8 cellular contexts compared by ENCODE assay signal in genomic region chr10:89250814-89251416, GRCh38. TPM values are rescaled to one million over a fixed set of nuclear protein-coding genes. Genes with fewer than 3 reads are reported as not detected.
DNase-seq lines count a peak whose midpoint lies in the region; ATAC-seq and TF ChIP-seq lines count a peak whose summit lies in the region.

No MANE protein-coding gene starts in this region.

- peaks cover 9 to 13% of the 10 kb centered on the region in 2 donors for H3K9me3 Mint-ChIP-seq in activated T-cell treated with anti-CD3 and anti-CD28 coated beads, Interleukin-2, amount 50 U/mL, for 72 hours

- H3K4me3 ChIP-seq in RWPE2 (ENCODE audit: severe bottlenecking): peak overlapping the region; percentile 57
- H3K4me3 ChIP-seq in fibroblast of the aortic adventitia (ENCODE audit: low read depth, low read length): peak overlapping the region; percentile 92
- peak overlapping the region; percentile 85 to 91 (median 90) for H3K4me3 ChIP-seq in skeletal muscle tissue (ENCODE audit: low read length in 3 of 3)

- peaks cover 44% of the 10 kb centered on the region for H3K4me1 Mint-ChIP-seq in activated T-cell treated with anti-CD3 and anti-CD28 coated beads, Interleukin-2, amount 50 U/mL, for 72 hours (ENCODE audit: low read depth)

- H3K27ac ChIP-seq in RWPE2 (ENCODE audit: poor library complexity, severe bottlenecking) (peak overlapping the region; percentile 31), skeletal muscle tissue (ENCODE audit: low read depth, low read length) (peak overlapping the region; percentile 42)

- H3K36me3 Mint-ChIP-seq in activated T-cell treated with anti-CD3 and anti-CD28 coated beads, Interleukin-2, amount 50 U/mL, for 72 hours (ENCODE audit: insufficient read depth in 2 of 2): peaks cover 16 to 25% of the 10 kb centered on the region in 2 donors

- peak overlapping the region; percentile 80 to 90 (median 83) for H3K9ac ChIP-seq in skeletal muscle tissue (ENCODE audit: low read depth in 1 of 3, low read length in 3 of 3)

- H3K36me3 ChIP-seq in RWPE2 (ENCODE audit: low read depth) (no peaks in the 10 kb centered on the region; the same call in 1 of the 2 replicates), skeletal muscle tissue (ENCODE audit: control insufficient read depth in 3 of 3, insufficient read depth in 3 of 3, low read length in 3 of 3) (no peaks in the 10 kb centered on the region)

- peaks cover 7% of the 10 kb centered on the region for H3K27me3 Mint-ChIP-seq in activated T-cell treated with anti-CD3 and anti-CD28 coated beads, Interleukin-2, amount 50 U/mL, for 72 hours (ENCODE audit: low read depth)

- TF ChIP-seq CTCF in RWPE2 (IDR thresholded peaks at IDR 0.05; ENCODE audit: poor library complexity, severe bottlenecking) (no peak), fibroblast of the aortic adventitia (IDR thresholded peaks at IDR 0.05; ENCODE audit: insufficient read depth, low read length) (no peak)

- H3K27me3 ChIP-seq in RWPE2 (ENCODE audit: insufficient read depth, poor library complexity, severe bottlenecking) (no peaks in the 10 kb centered on the region), skeletal muscle tissue (ENCODE audit: control insufficient read depth in 3 of 3, insufficient read depth in 3 of 3, low read length in 3 of 3) (no peaks in the 10 kb centered on the region)

- no peak for DNase-seq in activated T-cell treated with anti-CD3 and anti-CD28 coated beads, Interleukin-2, amount 50 U/mL, for 72 hours
- no peak for DNase-seq in activated T-cell treated with anti-CD3 and anti-CD28 coated beads, Interleukin-2, amount 50 U/mL, for 1 hour
- DNase-seq in RWPE2 (ENCODE audit: low spot score) (no peak), fibroblast of the aortic adventitia (ENCODE audit: low read depth) (peak; percentile 44), sciatic nerve (ENCODE audit: low spot score) (no peak), NCI-H1694 (lab: John Stamatoyannopoulos, UW) (no peak)

- peak overlapping the region; percentile 79 to 84 for H3K4me3 Mint-ChIP-seq in activated T-cell treated with anti-CD3 and anti-CD28 coated beads, Interleukin-2, amount 50 U/mL, for 72 hours

- H3K27ac Mint-ChIP-seq in activated T-cell treated with anti-CD3 and anti-CD28 coated beads, Interleukin-2, amount 50 U/mL, for 72 hours: peak overlapping the region; percentile 5

- H3K4me1 ChIP-seq in RWPE2 (ENCODE audit: insufficient read depth, poor library complexity, severe bottlenecking) (no peaks in the 10 kb centered on the region), skeletal muscle tissue (ENCODE audit: control insufficient read depth in 3 of 3, insufficient read depth in 3 of 3, low read length in 3 of 3) (peaks cover 5 to 11% (median 6%) of the 10 kb centered on the region in 3 donors)

- no peaks in the 10 kb centered on the region for H3K9me3 ChIP-seq in RWPE2 (ENCODE audit: severe bottlenecking)
- no peaks in the 10 kb centered on the region for H3K9me3 ChIP-seq in skeletal muscle tissue (ENCODE audit: control insufficient read depth in 3 of 3, low read length in 3 of 3)

- ATAC-seq in activated T-cell treated with anti-CD3 and anti-CD28 coated beads, Interleukin-2, amount 50 U/mL, for 72 hours (replicated peaks in 1 of 2): no peak
- ATAC-seq in RWPE2 (ENCODE audit: low read depth) (no peak; the same call in 2 of the 3 replicates), sciatic nerve (no peak), GM19455 (IDR thresholded peaks at IDR 0.05; ENCODE audit: unreplicated experiment) (no peak)

- intact Hi-C loops in sciatic nerve (cut with DNase I): no loop called here

RNA-seq across cellular contexts. Expression of gene LIPA, which starts 0.7 kb away (rescaled TPM):
- 10 to 100 TPM; 19.5 to 21.3 TPM for total RNA-seq in activated T-cell treated with anti-CD3 and anti-CD28 coated beads, Interleukin-2, amount 50 U/mL, for 72 hours
- total RNA-seq in fibroblast of the aortic adventitia (ENCODE audit: low replicate concordance) (30.6 and 55.2 TPM in 2 replicates), skeletal muscle tissue (50.1 TPM), sciatic nerve (72.5 TPM)

RNA-seq across cellular contexts. Expression of gene CH25H, which starts 43.8 kb away (rescaled TPM):
- under 1 TPM in 1 of 2 donors, not detected in 1; 0.56 TPM for total RNA-seq in activated T-cell treated with anti-CD3 and anti-CD28 coated beads, Interleukin-2, amount 50 U/mL, for 72 hours
- total RNA-seq in fibroblast of the aortic adventitia (ENCODE audit: low replicate concordance) (2.2 TPM in 1 of 2 replicates, not detected in the other), skeletal muscle tissue (under 0.01 TPM), sciatic nerve (8.8 TPM)

RNA-seq across cellular contexts. Expression of gene IFIT2, which starts 50.9 kb away (rescaled TPM):
- total RNA-seq in activated T-cell treated with anti-CD3 and anti-CD28 coated beads, Interleukin-2, amount 50 U/mL, for 72 hours: 10 to 100 TPM; 10.8 to 36.0 TPM
- total RNA-seq in fibroblast of the aortic adventitia (ENCODE audit: low replicate concordance) (7.6 and 30.7 TPM in 2 replicates), skeletal muscle tissue (6.8 TPM), sciatic nerve (19.9 TPM)
